In the genomic region with DNA sequence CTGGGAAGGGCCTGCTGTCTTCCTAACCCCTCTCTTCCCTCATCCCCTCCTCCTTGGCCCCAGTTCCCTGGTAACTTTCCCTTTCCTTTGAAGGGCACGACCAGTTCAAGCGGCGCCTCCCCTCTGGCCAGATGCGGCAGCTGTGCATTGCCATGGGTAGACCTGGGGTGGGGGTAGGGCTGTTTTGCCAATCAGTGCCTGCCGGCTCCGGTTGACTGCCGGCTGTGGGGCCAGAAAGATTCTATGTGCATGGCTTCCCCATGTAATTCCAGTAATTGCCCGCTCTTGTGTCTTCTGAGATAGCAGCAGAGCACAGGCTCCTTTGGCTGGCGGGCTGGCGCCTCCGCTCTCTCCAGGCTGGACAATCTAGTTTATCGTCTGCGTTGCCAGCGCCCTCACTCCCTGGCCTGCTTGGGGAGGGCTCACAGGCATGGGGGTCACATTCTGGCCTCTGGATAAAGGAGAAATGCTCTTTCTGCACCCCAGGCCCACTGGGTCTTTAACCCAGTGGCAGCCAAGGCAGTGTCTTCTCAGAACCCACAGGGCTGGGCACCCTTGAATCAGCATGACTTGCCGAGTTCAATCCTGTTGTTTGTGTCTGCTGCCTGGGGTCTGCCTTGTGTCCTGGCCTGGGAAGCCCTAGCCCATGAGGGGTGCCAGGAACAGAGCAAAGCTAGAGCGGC, we compare ENCODE assay signal across 1 cellular context.
TF ChIP-seq lines count a peak whose summit lies in the region.

No MANE protein-coding gene starts in this region.

TF ChIP-seq in SK-N-SH, 30 proteins besides CTCF, POLR2A, EP300 and RAD21 (continued from another document):
- TF ChIP-seq, protein P1, sequence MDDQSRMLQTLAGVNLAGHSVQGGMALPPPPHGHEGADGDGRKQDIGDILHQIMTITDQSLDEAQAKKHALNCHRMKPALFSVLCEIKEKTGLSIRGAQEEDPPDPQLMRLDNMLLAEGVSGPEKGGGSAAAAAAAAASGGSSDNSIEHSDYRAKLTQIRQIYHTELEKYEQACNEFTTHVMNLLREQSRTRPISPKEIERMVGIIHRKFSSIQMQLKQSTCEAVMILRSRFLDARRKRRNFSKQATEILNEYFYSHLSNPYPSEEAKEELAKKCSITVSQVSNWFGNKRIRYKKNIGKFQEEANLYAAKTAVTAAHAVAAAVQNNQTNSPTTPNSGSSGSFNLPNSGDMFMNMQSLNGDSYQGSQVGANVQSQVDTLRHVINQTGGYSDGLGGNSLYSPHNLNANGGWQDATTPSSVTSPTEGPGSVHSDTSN (IDR thresholded peaks at IDR 0.05), result no peak
